Comparison of ENCODE assay signal across 17 cellular contexts in the genomic region with DNA sequence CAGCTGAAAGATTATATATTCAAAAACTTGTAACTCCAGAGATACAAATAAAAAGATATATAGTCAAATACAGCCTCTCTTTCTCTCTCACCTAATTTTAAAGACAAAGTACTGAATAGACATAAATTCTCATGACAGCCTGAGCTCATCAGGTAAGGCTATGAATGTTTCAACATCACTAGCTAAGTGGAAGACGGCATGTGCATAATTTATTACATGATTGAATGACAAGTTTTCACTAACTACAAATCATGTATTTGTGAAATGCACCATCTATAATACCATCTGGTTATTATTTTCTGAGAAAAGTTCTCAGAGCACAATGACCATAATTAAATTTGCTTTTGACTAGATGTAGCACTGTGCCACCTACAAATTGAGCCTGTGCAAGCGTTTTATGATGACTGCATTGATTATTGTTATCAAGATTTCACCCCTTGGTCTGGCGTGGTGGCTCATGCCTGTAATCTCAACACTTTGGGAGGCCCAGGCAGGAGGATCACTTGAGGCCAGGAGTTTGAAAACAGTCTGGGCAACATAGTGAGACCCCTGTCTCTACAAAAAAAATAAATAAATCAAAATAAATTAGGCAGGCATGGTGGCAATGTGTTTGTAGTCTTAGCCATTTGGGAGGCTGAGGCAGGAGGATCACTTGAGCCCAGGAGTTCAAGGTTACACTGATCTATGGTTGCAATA.
DNase-seq lines count a peak whose midpoint lies in the region; ATAC-seq and TF ChIP-seq lines count a peak whose summit lies in the region.
"Had no signal": no experiment of that assay in that cellular context is flagged by ENCODE, and none has a peak within 500 bp of the region (broad histone marks: within the 10 kb centered on the region; RNA-seq: fewer than 3 reads in every experiment).

No MANE protein-coding gene starts in this region.

- H3K79me2 ChIP-seq in SK-N-SH (ENCODE audit: insufficient read depth), result peaks cover 29% of the 10 kb centered on the region; the same call in 1 of the 2 replicates

- H3K36me3 Mint-ChIP-seq in HFFc6 (ENCODE audit: low read depth) (peaks cover 26% of the 10 kb centered on the region), osteocyte (ENCODE audit: unreplicated experiment) (peaks cover 24% of the 10 kb centered on the region)

- peaks cover 7 to 10% of the 10 kb centered on the region in 2 experiments; a peak in 3 of 4 replicates for H3K4me1 ChIP-seq in SK-N-SH (ENCODE audit: control insufficient read depth in 1 of 2, insufficient read depth in 2 of 2, low read depth in 1 of 2, low read length in 1 of 2)

- intact Hi-C loops in dorsolateral prefrontal cortex (cut with DNase I), result no loop called here

- CTCF ChIA-PET in SK-N-SH (lab: Yijun Ruan, JAX), result interaction anchor here (1.0 to 1.4 kb wide), 3 partner anchors 97 to 674 kb away, joined by 3 to 5 read pairs (median 4); no protein-coding TSS in a partner anchor

- H3K9ac ChIP-seq in SK-N-SH, result no peak overlapping the region
- H3K9ac ChIP-seq: KMS-11 had no signal

- H3K27me3 Mint-ChIP-seq in HFFc6 (ENCODE audit: insufficient read depth) (no peaks in the 10 kb centered on the region), osteocyte (ENCODE audit: unreplicated experiment) (no peaks in the 10 kb centered on the region)
- H3K27me3 Mint-ChIP-seq: B cell; CD4-positive, CD25-positive, alpha-beta regulatory T cell had no signal

- ATAC-seq in GM21423 (IDR thresholded peaks at IDR 0.05; ENCODE audit: unreplicated experiment), result no peak

- H3K4me3 ChIP-seq in SK-N-SH (ENCODE audit: low read depth in 2 of 2, low read length in 1 of 2), result no peak overlapping the region
- H3K4me3 ChIP-seq in dorsolateral prefrontal cortex, result no peak overlapping the region
- H3K4me3 ChIP-seq: PC-9 had no signal

- H3K36me3 ChIP-seq in SK-N-SH (replicated peaks in 1 of 2; ENCODE audit: control insufficient read depth in 1 of 2, insufficient read depth in 2 of 2, low read length in 1 of 2), result peaks cover 6 to 22% of the 10 kb centered on the region in 2 experiments

- H3K27ac Mint-ChIP-seq in HFFc6 (peak overlapping the region; percentile 60), osteocyte (ENCODE audit: unreplicated experiment) (peak overlapping the region; percentile 56)
- H3K27ac Mint-ChIP-seq: B cell; CD4-positive, CD25-positive, alpha-beta regulatory T cell had no signal

- no peak for DNase-seq in HFFc6
- DNase-seq in SK-N-SH, result no peak
- DNase-seq in dorsolateral prefrontal cortex, result no peak
- no peak for DNase-seq in osteocyte (ENCODE audit: extremely low spot score, unreplicated experiment)
- DNase-seq in activated CD4-positive, alpha-beta T cell treated with anti-CD3 and anti-CD28 coated beads, Interleukin-2, amount 50 U/mL, for 1 hour, result no peak
- no peak for DNase-seq in NCI-H1092 treated with DMSO at 0.1 percent for 48 hours (lab: John Stamatoyannopoulos, UW)
- DNase-seq: CD4-positive, CD25-positive, alpha-beta regulatory T cell; DMS53; NCI-H1092; NCI-H2081 treated with DMSO at 0.1 percent for 48 hours; NCI-H2227 treated with DMSO at 0.1 percent for 48 hours; NCI-H748 treated with DMSO at 0.1 percent for 48 hours; PC-9 had no signal

- no peaks in the 10 kb centered on the region for H3K9me3 ChIP-seq in SK-N-SH
- H3K9me3 ChIP-seq: MG63 had no signal

- no peak overlapping the region for H2AFZ ChIP-seq in SK-N-SH (ENCODE audit: low read depth)
- H2AFZ ChIP-seq: PC-9 had no signal

- POLR2A ChIA-PET in SK-N-SH (lab: Yijun Ruan, JAX), result no interaction called here

- no peak for TF ChIP-seq CTCF in HFFc6 (IDR thresholded peaks at IDR 0.05)
- no peak for TF ChIP-seq CTCF in SK-N-SH (IDR thresholded peaks at IDR 0.05)
- no peak for TF ChIP-seq CTCF in dorsolateral prefrontal cortex (IDR thresholded peaks at IDR 0.05 in 54 of 56, conservative IDR thresholded peaks at IDR 0.05 in 2 of 56; ENCODE audit: low read depth in 1 of 56, partially characterized antibody in 56 of 56)
- TF ChIP-seq CTCF in osteocyte (IDR thresholded peaks at IDR 0.05), result no peak

- H3K27me3 ChIP-seq in SK-N-SH (ENCODE audit: insufficient read depth) (no peaks in the 10 kb centered on the region), dorsolateral prefrontal cortex (no peaks in the 10 kb centered on the region)
- H3K27me3 ChIP-seq: MG63 had no signal

- no peaks in the 10 kb centered on the region for H4K20me1 ChIP-seq in SK-N-SH (ENCODE audit: insufficient read depth)

- TF ChIP-seq EP300 in SK-N-SH (IDR thresholded peaks at IDR 0.05; ENCODE audit: borderline replicate concordance in 1 of 2, low read depth in 1 of 2, low read length in 1 of 2), result no peak

- H3K9me2 ChIP-seq in SK-N-SH, result no peaks in the 10 kb centered on the region

- H3K4me1 Mint-ChIP-seq in HFFc6 (ENCODE audit: low read depth) (peaks cover 16% of the 10 kb centered on the region), osteocyte (ENCODE audit: unreplicated experiment) (peaks cover 15% of the 10 kb centered on the region)
- H3K4me1 Mint-ChIP-seq: B cell had no signal

- TF ChIP-seq RAD21 in SK-N-SH (IDR thresholded peaks at IDR 0.05; ENCODE audit: low read length), result no peak

- H3K9me3 Mint-ChIP-seq in HFFc6, result no peaks in the 10 kb centered on the region
- H3K9me3 Mint-ChIP-seq in osteocyte (ENCODE audit: unreplicated experiment), result no peaks in the 10 kb centered on the region

- 73% methylated on average over 3 of the region's 3 CpGs for WGBS in SK-N-SH (ENCODE audit: low lambda C conversion rate)

- no peak overlapping the region for H3K4me3 Mint-ChIP-seq in HFFc6
- no peak overlapping the region for H3K4me3 Mint-ChIP-seq in osteocyte (ENCODE audit: unreplicated experiment)
- H3K4me3 Mint-ChIP-seq: B cell; CD4-positive, CD25-positive, alpha-beta regulatory T cell had no signal

- H3K27ac ChIP-seq in SK-N-SH (ENCODE audit: low read depth in 2 of 2, low read length in 1 of 2), result peak overlapping the region; percentile 59 to 70; a peak in 2 of 4 replicates
- H3K27ac ChIP-seq in dorsolateral prefrontal cortex, result peak overlapping the region in 38 of 59 donors; percentile 6 to 75 (median 50)
- H3K27ac ChIP-seq: KMS-11, PC-9 had no signal

- peaks cover 18% of the 10 kb centered on the region for H3F3A ChIP-seq in SK-N-SH (replicated peaks; ENCODE audit: insufficient read depth)

- H3K4me2 ChIP-seq in SK-N-SH, result peak overlapping the region; percentile 61
- H3K4me2 ChIP-seq: KMS-11, PC-9 had no signal

TF ChIP-seq in SK-N-SH, 30 proteins besides CTCF, POLR2A, EP300 and RAD21:
- TF ChIP-seq TEAD4 (IDR thresholded peaks at IDR 0.05; ENCODE audit: borderline replicate concordance, insufficient read depth) (no peak), GATA2 (CRISPR knock-in tag; IDR thresholded peaks at IDR 0.05) (peak; percentile 36; the same call in 1 of the 2 replicates), CHD2 (IDR thresholded peaks at IDR 0.05; ENCODE audit: low read length, partially characterized antibody) (no peak)
